In the genomic region with DNA sequence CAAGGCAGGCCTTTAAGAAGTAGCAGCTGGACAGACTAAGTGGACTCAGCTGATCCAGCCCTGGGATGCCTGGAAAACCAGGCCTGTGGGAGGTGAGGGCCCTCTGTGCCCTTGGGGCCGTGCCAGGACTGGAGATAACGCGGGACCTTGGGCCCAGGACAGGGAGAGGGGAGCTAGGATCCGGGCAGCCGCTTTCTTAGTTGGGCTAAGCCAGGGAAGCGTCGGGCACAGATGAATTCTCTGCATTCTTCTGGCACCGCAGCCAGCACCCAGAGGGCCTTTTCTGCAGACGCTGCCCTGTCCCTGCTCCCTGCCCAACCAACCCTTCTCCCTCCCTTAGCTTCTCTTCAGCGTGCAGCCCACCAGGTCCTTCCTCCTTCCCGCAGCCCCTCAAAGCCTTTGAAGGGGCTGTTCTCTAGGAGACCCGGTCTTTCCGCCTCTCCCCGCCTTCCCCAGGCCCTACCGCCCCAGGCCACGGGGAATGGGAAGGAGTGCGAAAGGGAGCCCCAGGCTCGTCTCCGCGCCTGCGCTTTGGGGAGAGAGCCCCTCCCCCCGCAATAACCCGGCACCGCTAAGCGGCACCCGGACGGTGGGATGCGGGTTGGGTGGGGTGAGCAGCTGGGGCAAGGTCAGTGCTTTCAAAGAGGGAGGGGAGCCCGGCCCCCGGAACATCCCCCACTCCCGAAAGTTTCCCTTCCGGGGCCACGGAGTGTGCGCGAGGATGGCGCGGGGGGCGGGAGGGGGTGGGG, we compare ENCODE assay signal across 8 cellular contexts. TPM values are rescaled to one million over a fixed set of nuclear protein-coding genes. Genes with fewer than 3 reads are reported as not detected.
DNase-seq lines count a peak whose midpoint lies in the region; ATAC-seq, FAIRE-seq and TF ChIP-seq lines count a peak whose summit lies in the region.

No MANE protein-coding gene starts in this region.

- DNase-seq in AG04449 (ENCODE audit: low read depth, low spot score), result no peak
- DNase-seq in GM18507 (ENCODE audit: extremely low spot score, insufficient read length, low read depth), result no peak
- DNase-seq in MV-4-11 (lab: John Stamatoyannopoulos, UW), result peak; percentile 11
- peak; percentile 79 for DNase-seq in WERI-Rb-1
- DNase-seq in choroid plexus epithelial cell (ENCODE audit: low read depth), result peak; percentile 67
- no peak for DNase-seq in kidney epithelial cell (ENCODE audit: low read depth)
- DNase-seq in stimulated activated CD4-positive, alpha-beta T cell treated with anti-CD3 and anti-CD28 coated beads, Interleukin-12 subunit alpha, Interleukin-12 subunit beta, amount 100 ng/mL, for 24 hours (ENCODE audit: low read depth in 2 of 2), result peak; percentile 11 to 30

- H3K9me3 ChIP-seq in WERI-Rb-1 (ENCODE audit: severe bottlenecking), result no peaks in the 10 kb centered on the region

- no peak overlapping the region for H3K27ac ChIP-seq in WERI-Rb-1

- FAIRE-seq in GM18507 (lab: Jason Lieb, UNC), result peak; percentile 5

- no peak for ATAC-seq in HG03439 (IDR thresholded peaks at IDR 0.05; ENCODE audit: unreplicated experiment)

- H3K36me3 ChIP-seq in WERI-Rb-1 (no peaks in the 10 kb centered on the region), kidney epithelial cell (ENCODE audit: control insufficient read depth, insufficient read depth, low read length) (no peaks in the 10 kb centered on the region)

- H3K27me3 ChIP-seq in WERI-Rb-1 (ENCODE audit: insufficient read depth, low read depth, severe bottlenecking) (no peaks in the 10 kb centered on the region), kidney epithelial cell (ENCODE audit: control insufficient read depth, insufficient read depth, low read length) (no peaks in the 10 kb centered on the region)

- POLR2A ChIA-PET in AG04449 (lab: Yijun Ruan, JAX), result interaction anchor here (0.6 to 4.9 kb wide), 8 partner anchors 9 to 86 kb away, joined by 3 to 25 read pairs (median 4); a partner anchor contains a TSS

- no peak for TF ChIP-seq CTCF in AG04449 (IDR thresholded peaks at IDR 0.05; ENCODE audit: insufficient read depth, low read length, missing control alignments)
- no peak for TF ChIP-seq CTCF in WERI-Rb-1 (IDR thresholded peaks at IDR 0.05; ENCODE audit: low read depth, low read length)
- no peak for TF ChIP-seq CTCF in choroid plexus epithelial cell (conservative IDR thresholded peaks at IDR 0.05; ENCODE audit: low read depth, low read length)
- TF ChIP-seq CTCF in kidney epithelial cell (IDR thresholded peaks at IDR 0.05; ENCODE audit: insufficient read depth, low read length, poor library complexity, severe bottlenecking), result no peak

- CTCF ChIA-PET in AG04449 (lab: Yijun Ruan, JAX), result interaction anchor here (0.8 to 9.4 kb wide), 7 partner anchors 13 to 140 kb away, joined by 3 to 61 read pairs (median 6); no protein-coding TSS in a partner anchor

- H3K4me3 ChIP-seq in AG04449 (ENCODE audit: low read depth, low read length), result peak overlapping the region; percentile 87
- peak overlapping the region; percentile 80 for H3K4me3 ChIP-seq in WERI-Rb-1 (ENCODE audit: low read depth, low read length)
- peak overlapping the region; percentile 82 for H3K4me3 ChIP-seq in choroid plexus epithelial cell (ENCODE audit: low read depth, low read length)
- peak overlapping the region; percentile 90 for H3K4me3 ChIP-seq in kidney epithelial cell (ENCODE audit: low read depth, low read length)

RNA-seq across cellular contexts. Expression of a gene that starts 0.7 kb away (rescaled TPM):
- 24.1 and 27.6 TPM in 2 replicates for total RNA-seq in kidney epithelial cell

RNA-seq across cellular contexts. Expression of a gene that starts 15.4 kb away (rescaled TPM):
- 5.4 and 6.3 TPM in 2 replicates for total RNA-seq in kidney epithelial cell

Comparison
In these comparisons a context has a peak if more than half of its experiments do, and no peak if none do; other contexts are left out.
1. DNase-seq: peak in MV-4-11 (single experiment), WERI-Rb-1 (single experiment), choroid plexus epithelial cell (single experiment) and stimulated activated CD4-positive, alpha-beta T cell treated with anti-CD3 and anti-CD28 coated beads, Interleukin-12 subunit alpha, Interleukin-12 subunit beta, amount 100 ng/mL, for 24 hours (2 of 2); none in AG04449 (single experiment), GM18507 (single experiment) and kidney epithelial cell (single experiment).
2. Peak in every context shown above with its lines, with median percentiles within 50 percentile points of each other: H3K4me3 ChIP-seq.